ENCODE assay signal across 36 cellular contexts in genomic region chr1:234226819-234227165, GRCh38.
"Had no signal": no experiment of that assay in that cellular context is flagged by ENCODE, and none has a peak within 500 bp of the region (broad histone marks: within the 10 kb centered on the region; RNA-seq: fewer than 3 reads in every experiment).

No MANE protein-coding gene starts in this region.

- H3K9me3 ChIP-seq: ascending aorta, MG63, Peyer's patch, SJSA1, SK-N-SH had no signal

- H3K27me3 ChIP-seq: ascending aorta, cardiac muscle cell, Peyer's patch had no signal

- H3K36me3 ChIP-seq: ascending aorta, cardiac muscle cell, MG63, Peyer's patch, SJSA1 had no signal

- H3K9me2 ChIP-seq: SK-N-SH had no signal

- DNase-seq: activated CD4-positive, alpha-beta T cell treated with anti-CD3 and anti-CD28 coated beads for 36 hours; activated CD8-positive, alpha-beta T cell treated with anti-CD3 and anti-CD28 coated beads for 36 hours; activated effector memory CD4-positive, alpha-beta T cell treated with anti-CD3 and anti-CD28 coated beads, Interleukin-2, amount 50 U/mL, for 16 hours; activated naive CD4-positive, alpha-beta T cell; activated naive CD8-positive, alpha-beta T cell treated with anti-CD3 and anti-CD28 coated beads, Interleukin-2, amount 10 ng/mL, durations not matched to agents 7 days and 5 days; activated T-cell treated with anti-CD3 and anti-CD28 coated beads, Interleukin-2, amount 50 U/mL, for 1 hour; activated T-cell treated with anti-CD3 and anti-CD28 coated beads, Interleukin-2, amount 50 U/mL, for 72 hours; amygdala; Kasumi-1; MG63; MV-4-11; NCI-H1092; NCI-H1436 treated with DMSO at 0.1 percent for 48 hours; NCI-H1694 treated with DMSO at 0.1 percent for 48 hours; NCI-H2029; NCI-H2107; NCI-H2171; NCI-H510A; NCI-H526 treated with DMSO at 0.1 percent for 48 hours; NK-92 treated with Interleukin-12 subunit alpha and Interleukin-12 subunit beta, amount 100 ng/mL, for 24 hours; PC-3; Peyer's patch; RPMI8226; SHP77 treated with DMSO at 0.1 percent for 48 hours; SK-N-SH had no signal

- H3K4me3 ChIP-seq: ascending aorta, cardiac muscle cell, MG63, Peyer's patch, SJSA1 had no signal

- ATAC-seq: activated CD4-positive, alpha-beta T cell treated with anti-CD3 and anti-CD28 coated beads for 36 hours; activated CD4-positive, CD25-positive, alpha-beta regulatory T cell treated with anti-CD3 and anti-CD28 coated beads, Interleukin-2, amount 50 U/mL, for 24 hours; activated CD8-positive, alpha-beta T cell treated with anti-CD3 and anti-CD28 coated beads for 36 hours; activated T-cell treated with anti-CD3 and anti-CD28 coated beads, Interleukin-2, amount 50 U/mL, for 72 hours; activated T-helper 17 cell treated with anti-CD3 and anti-CD28 coated beads, Interleukin-2, amount 50 U/mL, for 72 hours; PC-3 had no signal

- H3K27ac Mint-ChIP-seq: activated CD4-positive, alpha-beta T cell treated with anti-CD3 and anti-CD28 coated beads for 36 hours; activated CD8-positive, alpha-beta T cell treated with anti-CD3 and anti-CD28 coated beads for 36 hours; activated naive CD4-positive, alpha-beta T cell treated with anti-CD3 and anti-CD28 coated beads, Interleukin-2, amount 50 U/mL, for 24 hours; activated naive CD8-positive, alpha-beta T cell treated with anti-CD3 and anti-CD28 coated beads, Interleukin-2, amount 10 ng/mL, durations not matched to agents 7 days and 5 days; activated T-cell treated with anti-CD3 and anti-CD28 coated beads, Interleukin-2, amount 50 U/mL, for 72 hours; activated T-helper 17 cell treated with anti-CD3 and anti-CD28 coated beads, Interleukin-2, amount 50 U/mL, for 72 hours; T-helper 1 cell treated with Interleukin-12 subunit alpha and Interleukin-12 subunit beta and Interleukin-4 antibody, amounts not matched to agents 30 μg/mL and 1 μg/mL, for 36 hours; T-helper 2 cell treated with Interferon-gamma antibody and Interleukin-4, amounts not matched to agents 5 μg/mL and 100 μg/mL, for 36 hours; WTC11 had no signal

- H3K36me3 Mint-ChIP-seq: activated naive CD4-positive, alpha-beta T cell treated with anti-CD3 and anti-CD28 coated beads, Interleukin-2, amount 50 U/mL, for 24 hours; WTC11 had no signal

- H3K4me3 Mint-ChIP-seq: activated CD4-positive, alpha-beta T cell treated with anti-CD3 and anti-CD28 coated beads for 36 hours; activated CD8-positive, alpha-beta T cell treated with anti-CD3 and anti-CD28 coated beads for 36 hours; activated naive CD4-positive, alpha-beta T cell treated with anti-CD3 and anti-CD28 coated beads, Interleukin-2, amount 50 U/mL, for 24 hours; activated naive CD8-positive, alpha-beta T cell treated with anti-CD3 and anti-CD28 coated beads, Interleukin-2, amount 10 ng/mL, durations not matched to agents 7 days and 5 days; activated T-cell treated with anti-CD3 and anti-CD28 coated beads, Interleukin-2, amount 50 U/mL, for 72 hours; activated T-helper 17 cell treated with anti-CD3 and anti-CD28 coated beads, Interleukin-2, amount 50 U/mL, for 72 hours; central memory CD8-positive, alpha-beta T cell; T-helper 1 cell treated with Interleukin-12 subunit alpha and Interleukin-12 subunit beta and Interleukin-4 antibody, amounts not matched to agents 30 μg/mL and 1 μg/mL, for 36 hours; T-helper 2 cell treated with Interferon-gamma antibody and Interleukin-4, amounts not matched to agents 5 μg/mL and 100 μg/mL, for 36 hours had no signal

- H3K4me1 ChIP-seq: ascending aorta, Peyer's patch, SJSA1 had no signal

- FAIRE-seq: TTC549 had no signal

- H3K9ac ChIP-seq: SK-N-SH had no signal

- H3K9me3 Mint-ChIP-seq: activated CD8-positive, alpha-beta T cell treated with anti-CD3 and anti-CD28 coated beads for 36 hours; activated naive CD4-positive, alpha-beta T cell treated with anti-CD3 and anti-CD28 coated beads, Interleukin-2, amount 50 U/mL, for 24 hours; activated naive CD8-positive, alpha-beta T cell treated with anti-CD3 and anti-CD28 coated beads, Interleukin-2, amount 10 ng/mL, durations not matched to agents 7 days and 5 days; activated T-cell treated with anti-CD3 and anti-CD28 coated beads, Interleukin-2, amount 50 U/mL, for 72 hours; activated T-helper 17 cell treated with anti-CD3 and anti-CD28 coated beads, Interleukin-2, amount 50 U/mL, for 72 hours; central memory CD8-positive, alpha-beta T cell; T-helper 1 cell treated with Interleukin-12 subunit alpha and Interleukin-12 subunit beta and Interleukin-4 antibody, amounts not matched to agents 30 μg/mL and 1 μg/mL, for 36 hours; T-helper 2 cell treated with Interferon-gamma antibody and Interleukin-4, amounts not matched to agents 5 μg/mL and 100 μg/mL, for 36 hours; WTC11 had no signal

- H3K4me2 ChIP-seq: SK-N-SH had no signal

- H3K4me1 Mint-ChIP-seq: activated T-helper 17 cell treated with anti-CD3 and anti-CD28 coated beads, Interleukin-2, amount 50 U/mL, for 72 hours had no signal

- H3K27me3 Mint-ChIP-seq: activated naive CD4-positive, alpha-beta T cell treated with anti-CD3 and anti-CD28 coated beads, Interleukin-2, amount 50 U/mL, for 24 hours; activated naive CD8-positive, alpha-beta T cell treated with anti-CD3 and anti-CD28 coated beads, Interleukin-2, amount 10 ng/mL, durations not matched to agents 7 days and 5 days had no signal

- H3K27ac ChIP-seq: ascending aorta, cardiac muscle cell, Peyer's patch, SJSA1 had no signal
